Comparison of ENCODE assay signal across 1 cellular context in genomic region chr1:165254376-165254775, GRCh38.
TF ChIP-seq lines count a peak whose summit lies in the region.

No MANE protein-coding gene starts in this region.

TF ChIP-seq in H1, 55 proteins besides CTCF, POLR2A, EP300 and RAD21 (continued from another document):
- TF ChIP-seq ATF2 (IDR thresholded peaks at IDR 0.05; ENCODE audit: low read length) (no peak), KDM4A (IDR thresholded peaks at IDR 0.05; ENCODE audit: low read depth, low read length, severe bottlenecking) (no peak), HDAC2 (IDR thresholded peaks at IDR 0.05; ENCODE audit: borderline replicate concordance in 1 of 2, low read depth in 2 of 2, low read length in 2 of 2) (no peak), SAP30 (IDR thresholded peaks at IDR 0.05; ENCODE audit: insufficient read depth, insufficient replicate concordance, low read length) (no peak), MAFK (IDR thresholded peaks at IDR 0.05; ENCODE audit: low read depth, low read length) (no peak), JUND (IDR thresholded peaks at IDR 0.05; ENCODE audit: low read length) (no peak), BACH1 (IDR thresholded peaks at IDR 0.05; ENCODE audit: low read length) (no peak), NANOG (IDR thresholded peaks at IDR 0.05; ENCODE audit: insufficient read depth, low read depth, low read length, poor library complexity, severe bottlenecking) (no peak), KDM1A (IDR thresholded peaks at IDR 0.05; ENCODE audit: borderline replicate concordance, low read length) (no peak)
